17 cellular contexts compared by ENCODE assay signal in genomic region chr3:105504440-105504951, GRCh38.
A peak's percentile ranks its signal among the peaks of the same experiment; 100 is the strongest.
DNase-seq lines count a peak whose midpoint lies in the region; ATAC-seq and TF ChIP-seq lines count a peak whose summit lies in the region.
"Had no signal": no experiment of that assay in that cellular context is flagged by ENCODE, and none has a peak within 500 bp of the region (broad histone marks: within the 10 kb centered on the region; RNA-seq: fewer than 3 reads in every experiment).

No MANE protein-coding gene starts in this region.

- no peak overlapping the region for H2AFZ ChIP-seq in SK-N-SH (ENCODE audit: low read depth)

- no peak for TF ChIP-seq EP300 in SK-N-SH (IDR thresholded peaks at IDR 0.05; ENCODE audit: borderline replicate concordance in 1 of 2, low read depth in 1 of 2, low read length in 1 of 2)

- H3K79me2 ChIP-seq in SK-N-SH (ENCODE audit: insufficient read depth) = peaks cover 96% of the 10 kb centered on the region

- H3K4me3 Mint-ChIP-seq in stimulated activated naive B cell treated with anti-CD40 and anti-IgM and Interleukin-4, amounts not matched to agents 10 μg/mL and 1 μg/mL and 100 μg/mL, for 72 hours = no peak overlapping the region

- no peak for TF ChIP-seq RAD21 in SK-N-SH (IDR thresholded peaks at IDR 0.05; ENCODE audit: low read length)

- peak; percentile 89 for DNase-seq in NCI-H524 treated with DMSO at 0.1 percent for 48 hours (lab: John Stamatoyannopoulos, UW)
- DNase-seq in dorsolateral prefrontal cortex = peak in 2 of 10 donors; percentile 43 to 44
- DNase-seq in right lobe of liver = peak; percentile 29 to 55 (median 44)
- no peak for DNase-seq in stimulated activated naive B cell treated with anti-CD40 and anti-IgM and Interleukin-4, amounts not matched to agents 10 μg/mL and 1 μg/mL and 100 μg/mL, for 72 hours
- DNase-seq in SK-N-SH = no peak
- DNase-seq: ACHN, H7, NCI-H1694 treated with DMSO at 0.1 percent for 48 hours, NCI-H2107, NCI-H510A treated with DMSO at 0.1 percent for 48 hours, PC-3, SJCRH30 had no signal

- TF ChIP-seq CTCF in dorsolateral prefrontal cortex (IDR thresholded peaks at IDR 0.05 in 54 of 56, conservative IDR thresholded peaks at IDR 0.05 in 2 of 56; ENCODE audit: low read depth in 1 of 56, partially characterized antibody in 56 of 56) = no peak
- no peak for TF ChIP-seq CTCF in right lobe of liver (IDR thresholded peaks at IDR 0.05)
- TF ChIP-seq CTCF in SK-N-SH (IDR thresholded peaks at IDR 0.05) = no peak

- H3K9me3 Mint-ChIP-seq in stimulated activated naive B cell treated with anti-CD40 and anti-IgM and Interleukin-4, amounts not matched to agents 10 μg/mL and 1 μg/mL and 100 μg/mL, for 72 hours = peaks cover 0 to 2% of the 10 kb centered on the region in 2 donors

- H3K4me3 ChIP-seq in dorsolateral prefrontal cortex (peak overlapping the region in 14 of 59 donors; percentile 0 to 35 (median 18)), right lobe of liver (peak overlapping the region in 2 of 3 donors; percentile 32 to 36), SK-N-SH (ENCODE audit: low read depth in 2 of 2, low read length in 1 of 2) (no peak overlapping the region)
- H3K4me3 ChIP-seq: K562, SJCRH30 had no signal

- H3K9me2 ChIP-seq in SK-N-SH = no peaks in the 10 kb centered on the region

- no peaks in the 10 kb centered on the region for H3K36me3 ChIP-seq in right lobe of liver
- peaks cover 0 to 15% of the 10 kb centered on the region in 2 experiments for H3K36me3 ChIP-seq in SK-N-SH (replicated peaks in 1 of 2; ENCODE audit: control insufficient read depth in 1 of 2, insufficient read depth in 2 of 2, low read length in 1 of 2)
- H3K36me3 ChIP-seq: SJCRH30 had no signal

- WGBS in right lobe of liver (ENCODE audit: insufficient coverage, low coverage, low lambda C conversion rate, missing lambda C conversion rate) = 50% methylated on average over 8 of the region's 13 CpGs
- WGBS in SK-N-SH (ENCODE audit: low lambda C conversion rate) = 97% methylated on average over 11 of the region's 13 CpGs

- H3K4me1 ChIP-seq in right lobe of liver (peaks cover 0 to 57% (median 10%) of the 10 kb centered on the region in 4 donors), SK-N-SH (ENCODE audit: control insufficient read depth in 1 of 2, insufficient read depth in 2 of 2, low read depth in 1 of 2, low read length in 1 of 2) (peaks cover 19 to 29% of the 10 kb centered on the region in 2 experiments; a peak in 3 of 4 replicates)
- H3K4me1 ChIP-seq: SJCRH30 had no signal

- ATAC-seq in right lobe of liver (peak; percentile 14 to 48 (median 24)), HG02588 (IDR thresholded peaks at IDR 0.05; ENCODE audit: unreplicated experiment) (no peak), GM18498 (IDR thresholded peaks at IDR 0.05; ENCODE audit: unreplicated experiment) (no peak)
- no peak for ATAC-seq in stimulated activated naive B cell treated with anti-CD40 and anti-IgM and Interleukin-4, amounts not matched to agents 10 μg/mL and 1 μg/mL and 100 μg/mL, for 72 hours (replicated peaks)
- ATAC-seq: K562, PC-3 had no signal

- H3K36me3 Mint-ChIP-seq in stimulated activated naive B cell treated with anti-CD40 and anti-IgM and Interleukin-4, amounts not matched to agents 10 μg/mL and 1 μg/mL and 100 μg/mL, for 72 hours = peaks cover 0 to 10% of the 10 kb centered on the region in 2 donors

- no peak overlapping the region for H3K27ac Mint-ChIP-seq in stimulated activated naive B cell treated with anti-CD40 and anti-IgM and Interleukin-4, amounts not matched to agents 10 μg/mL and 1 μg/mL and 100 μg/mL, for 72 hours

- H3K27me3 ChIP-seq in dorsolateral prefrontal cortex (no peaks in the 10 kb centered on the region), right lobe of liver (no peaks in the 10 kb centered on the region), SK-N-SH (ENCODE audit: insufficient read depth) (no peaks in the 10 kb centered on the region)

- POLR2A ChIA-PET in SK-N-SH (lab: Yijun Ruan, JAX) = no interaction called here

- CTCF ChIA-PET in SK-N-SH (lab: Yijun Ruan, JAX) = interaction anchor here (1.0 to 2.7 kb wide), 3 partner anchors 11 to 137 kb away, joined by 4 to 12 read pairs (median 6); partner anchors contain the start of gene ALCAM

- no peak overlapping the region for H3K9ac ChIP-seq in SK-N-SH

- H3K9me3 ChIP-seq in right lobe of liver = no peaks in the 10 kb centered on the region
- H3K9me3 ChIP-seq in SK-N-SH = no peaks in the 10 kb centered on the region
- H3K9me3 ChIP-seq: SJCRH30 had no signal

- H3K27ac ChIP-seq in dorsolateral prefrontal cortex (peak overlapping the region in 46 of 59 donors; percentile 6 to 79 (median 52)), right lobe of liver (peak overlapping the region; percentile 24 to 60 (median 53)), SK-N-SH (ENCODE audit: low read depth in 2 of 2, low read length in 1 of 2) (no peak overlapping the region; a peak in 1 of 4 replicates)
- H3K27ac ChIP-seq: C4-2B, RWPE1, SJCRH30 had no signal

- intact Hi-C loops in dorsolateral prefrontal cortex (cut with DNase I) = no loop called here
- intact Hi-C loops in right lobe of liver (cut with DNase I) = no loop called here

- H3K4me2 ChIP-seq in SK-N-SH = no peak overlapping the region

- no peaks in the 10 kb centered on the region; the same call in 1 of the 2 replicates for H4K20me1 ChIP-seq in SK-N-SH (ENCODE audit: insufficient read depth)

- no peak for TF ChIP-seq POLR2A in right lobe of liver (IDR thresholded peaks at IDR 0.05)

- H3K4me1 Mint-ChIP-seq in stimulated activated naive B cell treated with anti-CD40 and anti-IgM and Interleukin-4, amounts not matched to agents 10 μg/mL and 1 μg/mL and 100 μg/mL, for 72 hours = peaks cover 3 to 18% of the 10 kb centered on the region in 2 donors

- no peaks in the 10 kb centered on the region for H3K27me3 Mint-ChIP-seq in stimulated activated naive B cell treated with anti-CD40 and anti-IgM and Interleukin-4, amounts not matched to agents 10 μg/mL and 1 μg/mL and 100 μg/mL, for 72 hours

- H3F3A ChIP-seq in SK-N-SH (replicated peaks; ENCODE audit: insufficient read depth) = peaks cover 17% of the 10 kb centered on the region

TF ChIP-seq in SK-N-SH, 30 proteins besides CTCF, POLR2A, EP300 and RAD21:
- no peak for TF ChIP-seq NRF1 (IDR thresholded peaks at IDR 0.05; ENCODE audit: low read depth, low read length)
- no peak for TF ChIP-seq RXRA (IDR thresholded peaks at IDR 0.05; ENCODE audit: borderline replicate concordance, low read depth)
- no peak for TF ChIP-seq JUND (IDR thresholded peaks at IDR 0.05)
- no peak for TF ChIP-seq USF2 (IDR thresholded peaks at IDR 0.05; ENCODE audit: borderline replicate concordance, low read depth, low read length)
- TF ChIP-seq GATA2 (CRISPR knock-in tag; IDR thresholded peaks at IDR 0.05) = no peak
- no peak for TF ChIP-seq CHD2 (IDR thresholded peaks at IDR 0.05; ENCODE audit: low read length, partially characterized antibody)
- no peak for TF ChIP-seq YY1 (IDR thresholded peaks at IDR 0.05; ENCODE audit: low read depth)
- TF ChIP-seq IRF3 (IDR thresholded peaks at IDR 0.05; ENCODE audit: low read depth, low read length) = no peak
- no peak for TF ChIP-seq TEAD4 (IDR thresholded peaks at IDR 0.05; ENCODE audit: borderline replicate concordance, insufficient read depth)
- TF ChIP-seq GABPA (IDR thresholded peaks at IDR 0.05; ENCODE audit: low read depth) = no peak
- no peak for TF ChIP-seq SIN3A (IDR thresholded peaks at IDR 0.05; ENCODE audit: borderline replicate concordance, low read depth, low read length)
- no peak for TF ChIP-seq TCF12 (IDR thresholded peaks at IDR 0.05)
- no peak for TF ChIP-seq MXI1 (IDR thresholded peaks at IDR 0.05; ENCODE audit: low read depth, low read length)
- TF ChIP-seq MEF2A (IDR thresholded peaks at IDR 0.05; ENCODE audit: borderline replicate concordance, low read depth) = no peak
- no peak for TF ChIP-seq SMC3 (IDR thresholded peaks at IDR 0.05; ENCODE audit: low read depth, low read length)
- TF ChIP-seq ELF1 (IDR thresholded peaks at IDR 0.05) = no peak

Comparison
In these comparisons a context has a peak if more than half of its experiments do, and no peak if none do; other contexts are left out.
1. DNase-seq: peak in NCI-H524 treated with DMSO at 0.1 percent for 48 hours (single experiment) and right lobe of liver (3 of 3); none in stimulated activated naive B cell treated with anti-CD40 and anti-IgM and Interleukin-4, amounts not matched to agents 10 μg/mL and 1 μg/mL and 100 μg/mL, for 72 hours (single experiment) and SK-N-SH (single experiment).
2. H3K27ac ChIP-seq: peak in dorsolateral prefrontal cortex (46 of 59) and right lobe of liver (3 of 3); none in SK-N-SH (0 of 2).
3. H3K4me3 ChIP-seq: peak in right lobe of liver (2 of 3); none in SK-N-SH (0 of 2).
4. ATAC-seq: peak in right lobe of liver (4 of 4); none in HG02588 (single experiment), stimulated activated naive B cell treated with anti-CD40 and anti-IgM and Interleukin-4, amounts not matched to agents 10 μg/mL and 1 μg/mL and 100 μg/mL, for 72 hours (0 of 2) and GM18498 (single experiment).